ENCODE assay signal across 1 cellular context in the genomic region with DNA sequence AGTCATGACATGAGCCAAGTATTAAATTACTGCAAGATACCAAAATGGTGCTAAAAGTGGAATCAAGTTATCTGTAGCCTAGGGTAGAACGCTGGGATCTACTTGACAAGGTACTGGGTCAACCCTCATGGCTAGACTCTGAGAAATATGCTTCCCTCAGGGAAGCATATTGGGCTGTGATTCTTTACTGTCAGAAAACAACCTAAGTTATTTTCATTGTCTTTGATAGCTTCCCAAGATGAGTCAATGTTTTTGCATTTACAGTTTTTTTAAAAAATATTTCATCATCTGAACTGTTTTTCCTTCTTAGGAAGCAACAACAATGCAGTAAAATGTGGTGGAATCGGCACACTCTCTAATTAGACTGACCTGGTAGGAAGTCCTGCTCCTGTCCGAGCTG.
TF ChIP-seq lines count a peak whose summit lies in the region.

No MANE protein-coding gene starts in this region.

TF ChIP-seq in WTC11, 78 proteins besides CTCF, POLR2A, EP300 and RAD21 (continued from another document):
- TF ChIP-seq ELF4 (CRISPR knock-in tag; IDR thresholded peaks at IDR 0.05; ENCODE audit: low read depth): no peak
- no peak for TF ChIP-seq HMGA2 (CRISPR knock-in tag; IDR thresholded peaks at IDR 0.05)
- TF ChIP-seq NFATC4 (CRISPR knock-in tag; IDR thresholded peaks at IDR 0.05): no peak
